In the genomic region with DNA sequence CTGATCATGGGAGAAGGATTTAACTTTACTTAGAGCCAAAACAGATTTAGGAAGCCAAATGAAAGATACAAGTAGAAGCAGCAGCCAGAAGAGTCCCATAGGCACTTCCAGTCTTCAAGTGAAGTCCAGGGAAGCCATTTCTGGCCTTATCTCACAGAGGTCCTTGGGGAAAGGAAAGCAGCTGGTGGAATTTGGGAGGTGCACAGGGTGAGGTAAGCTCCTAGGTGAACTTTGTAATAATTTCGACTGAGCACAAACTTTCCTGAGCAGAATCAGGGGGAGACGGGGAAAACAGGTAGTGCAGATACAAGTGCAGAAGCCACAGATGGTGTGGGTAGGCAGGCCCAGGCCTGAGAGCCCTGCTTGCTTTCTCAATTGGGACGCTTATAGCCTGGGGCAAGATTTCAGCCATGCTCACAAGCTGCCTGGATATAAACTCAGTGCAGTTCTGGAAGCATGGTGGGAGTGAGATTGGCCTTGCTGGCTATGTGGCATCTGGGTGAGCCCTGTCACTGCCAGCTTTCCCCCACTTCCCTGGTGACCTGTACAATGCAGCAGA, we compare ENCODE assay signal across 24 cellular contexts. TPM values are rescaled to one million over a fixed set of nuclear protein-coding genes. Genes with fewer than 3 reads are reported as not detected.
DNase-seq lines count a peak whose midpoint lies in the region; ATAC-seq and TF ChIP-seq lines count a peak whose summit lies in the region.
"Had no signal": no experiment of that assay in that cellular context is flagged by ENCODE, and none has a peak within 500 bp of the region (broad histone marks: within the 10 kb centered on the region; RNA-seq: fewer than 3 reads in every experiment).

No MANE protein-coding gene starts in this region.

- ATAC-seq in RWPE2 (ENCODE audit: low read depth): peak; percentile 94
- no peak for ATAC-seq in HG03280 (IDR thresholded peaks at IDR 0.05; ENCODE audit: unreplicated experiment)
- ATAC-seq: stimulated activated naive CD8-positive, alpha-beta T cell treated with anti-CD3 and anti-CD28 coated beads, Interleukin-15, Interleukin-2, amounts not matched to agents 100 U/mL and 50 U/mL, for 24 hours had no signal

- TF ChIP-seq CTCF in RWPE2 (IDR thresholded peaks at IDR 0.05; ENCODE audit: poor library complexity, severe bottlenecking): no peak

- peak overlapping the region; percentile 41 for H3K27ac ChIP-seq in RWPE2 (ENCODE audit: poor library complexity, severe bottlenecking)
- H3K27ac ChIP-seq: parathyroid adenoma, tibial nerve, VCaP had no signal

- peaks cover 13% of the 10 kb centered on the region for H3K4me1 ChIP-seq in RWPE2 (ENCODE audit: insufficient read depth, poor library complexity, severe bottlenecking)
- H3K4me1 ChIP-seq: parathyroid adenoma, tibial nerve had no signal

- no peaks in the 10 kb centered on the region for H3K9me3 ChIP-seq in RWPE2 (ENCODE audit: severe bottlenecking)

- H3K27me3 ChIP-seq in RWPE2 (ENCODE audit: insufficient read depth, poor library complexity, severe bottlenecking): no peaks in the 10 kb centered on the region
- H3K27me3 ChIP-seq: tibial nerve had no signal

- DNase-seq in HT-29 (ENCODE audit: low spot score) (peak; percentile 59), RWPE2 (ENCODE audit: low spot score) (peak; percentile 72), islet precursor cell (peak; percentile 71), retina (peak; percentile 6), D341Med (ENCODE audit: low spot score) (no peak), GM19238 (ENCODE audit: insufficient read length, low spot score) (no peak)
- DNase-seq: activated CD4-positive, alpha-beta T cell treated with anti-CD3 and anti-CD28 coated beads, Interleukin-2, amount 50 U/mL, for 4 hours; activated naive CD4-positive, alpha-beta T cell treated with Interleukin-2 at 50 U/mL for 16 hours; activated T-cell treated with anti-CD3 and anti-CD28 coated beads for 4 hours; AML-193; cerebellar nuclear complex; effector CD4-positive, alpha-beta T cell; H9; head of caudate nucleus; naive B cell; NCI-H1436 treated with DMSO at 0.1 percent for 48 hours; SHP77; stimulated activated CD4-positive, alpha-beta T cell treated with anti-CD3 and anti-CD28 coated beads, Interleukin-2, amount 100 ng/mL, for 24 hours; stimulated activated naive CD8-positive, alpha-beta T cell treated with anti-CD3 and anti-CD28 coated beads, Interleukin-15, Interleukin-2, amounts not matched to agents 100 U/mL and 50 U/mL, for 24 hours had no signal

- no peaks in the 10 kb centered on the region for H3K36me3 ChIP-seq in RWPE2 (ENCODE audit: low read depth)
- H3K36me3 ChIP-seq: tibial nerve had no signal

- H3K4me3 ChIP-seq in RWPE2 (ENCODE audit: severe bottlenecking): no peak overlapping the region
- H3K4me3 ChIP-seq: lung, tibial nerve had no signal

RNA-seq across cellular contexts. Expression of a gene that starts 44.9 kb away (rescaled TPM):
- total RNA-seq in HT-29 (2014; rRNA removed; shearing (Covaris generic)): 3.3 and 3.7 TPM in 2 replicates

Comparison
In these comparisons a context has a peak if more than half of its experiments do, and no peak if none do; other contexts are left out.
1. DNase-seq: peak in HT-29 (single experiment), RWPE2 (single experiment), islet precursor cell (single experiment) and retina (single experiment); none in D341Med (single experiment) and GM19238 (single experiment).